In the genomic region with DNA sequence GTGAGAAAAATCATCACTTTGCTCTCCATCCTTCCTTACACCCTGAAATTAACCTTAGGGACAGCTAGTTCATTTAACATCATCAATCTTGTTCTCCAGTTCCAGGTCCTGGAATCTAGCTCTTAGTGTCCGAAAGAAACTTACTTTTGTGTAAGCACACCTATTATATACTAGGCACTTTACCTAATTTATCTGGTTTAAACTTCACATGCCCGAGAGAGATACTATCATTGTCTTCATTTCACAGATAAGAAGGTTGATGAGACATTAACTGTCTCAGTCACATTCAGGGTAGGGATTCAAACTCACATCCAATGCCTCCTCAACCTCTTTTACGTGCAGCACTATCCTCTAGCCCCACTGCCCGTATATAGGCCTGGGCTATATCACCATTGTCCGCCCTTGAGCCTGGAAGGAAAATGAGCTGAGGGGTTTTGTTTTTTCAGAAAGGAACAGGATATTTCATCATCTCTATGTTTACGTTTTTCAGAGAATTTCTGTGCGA, we compare ENCODE assay signal across 8 cellular contexts. TPM values are rescaled to one million over a fixed set of nuclear protein-coding genes. Genes with fewer than 3 reads are reported as not detected.
DNase-seq lines count a peak whose midpoint lies in the region; ATAC-seq and TF ChIP-seq lines count a peak whose summit lies in the region.

No MANE protein-coding gene starts in this region.

- H3K27ac ChIP-seq in SK-N-SH (ENCODE audit: low read depth in 2 of 2, low read length in 1 of 2) (peak overlapping the region; percentile 85 to 93), Panc1 (ENCODE audit: low read length) (peak overlapping the region; percentile 97), esophagus squamous epithelium (peak overlapping the region; percentile 88 to 95 (median 90)), trophoblast cell (ENCODE audit: low read depth, low read length) (no peak overlapping the region)

- H3K79me2 ChIP-seq in SK-N-SH (ENCODE audit: insufficient read depth) (peaks cover 45% of the 10 kb centered on the region), trophoblast cell (ENCODE audit: control insufficient read depth, insufficient read depth, low read length, poor library complexity) (peaks cover 8% of the 10 kb centered on the region)

- DNase-seq in SK-N-SH (no peak), Panc1 (ENCODE audit: low read depth, low spot score) (no peak), esophagus squamous epithelium (lab: John Stamatoyannopoulos, UW) (no peak), trophoblast cell (no peak), HT-29 (ENCODE audit: low spot score) (no peak), cortex of kidney (lab: John Stamatoyannopoulos, UW) (no peak), COR-L47 (lab: John Stamatoyannopoulos, UW) (no peak)

- TF ChIP-seq EP300 in SK-N-SH (IDR thresholded peaks at IDR 0.05; ENCODE audit: borderline replicate concordance in 1 of 2, low read depth in 1 of 2, low read length in 1 of 2), result no peak

- peaks cover 19% of the 10 kb centered on the region for H4K20me1 ChIP-seq in SK-N-SH (ENCODE audit: insufficient read depth)

- no peak for TF ChIP-seq RAD21 in SK-N-SH (IDR thresholded peaks at IDR 0.05; ENCODE audit: low read length)

- H3K9ac ChIP-seq in SK-N-SH (peak overlapping the region; percentile 98), trophoblast cell (ENCODE audit: low read length) (peak overlapping the region; percentile 53)

- no peaks in the 10 kb centered on the region for H3K27me3 ChIP-seq in SK-N-SH (ENCODE audit: insufficient read depth)
- H3K27me3 ChIP-seq in Panc1 (ENCODE audit: control insufficient read depth, insufficient read depth, low read length), result no peaks in the 10 kb centered on the region
- H3K27me3 ChIP-seq in esophagus squamous epithelium, result peaks cover 0 to 27% (median 0%) of the 10 kb centered on the region in 4 donors
- H3K27me3 ChIP-seq in trophoblast cell (ENCODE audit: insufficient read depth, low read length), result no peaks in the 10 kb centered on the region

- H3K9me3 ChIP-seq in SK-N-SH, result no peaks in the 10 kb centered on the region
- no peaks in the 10 kb centered on the region for H3K9me3 ChIP-seq in Panc1 (ENCODE audit: control insufficient read depth, insufficient read depth, low read depth, low read length)
- H3K9me3 ChIP-seq in esophagus squamous epithelium, result no peaks in the 10 kb centered on the region
- H3K9me3 ChIP-seq in trophoblast cell (ENCODE audit: insufficient read depth, low read depth, low read length), result no peaks in the 10 kb centered on the region

- H3K4me1 ChIP-seq in SK-N-SH (ENCODE audit: control insufficient read depth in 1 of 2, insufficient read depth in 2 of 2, low read depth in 1 of 2, low read length in 1 of 2) (peaks cover 5 to 18% of the 10 kb centered on the region in 2 experiments; a peak in 2 of 4 replicates), Panc1 (ENCODE audit: control insufficient read depth, insufficient read depth, low read length) (peaks cover 17% of the 10 kb centered on the region), esophagus squamous epithelium (peaks cover 10 to 49% (median 23%) of the 10 kb centered on the region in 3 donors), trophoblast cell (ENCODE audit: control insufficient read depth in 1 of 2, insufficient read depth in 2 of 2, low read length in 2 of 2) (peaks cover 2 to 4% of the 10 kb centered on the region in 2 experiments)

- peak overlapping the region; percentile 55 for H3K14ac ChIP-seq in trophoblast cell (ENCODE audit: low read length)

- POLR2A ChIA-PET in SK-N-SH (lab: Yijun Ruan, JAX), result interaction anchor here (0.8 to 1.5 kb wide), 3 partner anchors 8 to 222 kb away, joined by 3 to 27 read pairs (median 4); partner anchors contain the start of genes PEX12 and TAF15
- POLR2A ChIA-PET in Panc1 (lab: Charles Lee), result interaction anchor here (0.5 to 1.6 kb wide), 3 partner anchors 8 to 24 kb away, joined by 3 to 5 read pairs (median 4); partner anchors contain the start of gene PEX12

- TF ChIP-seq POLR2A in esophagus squamous epithelium (IDR thresholded peaks at IDR 0.05), result no peak

- H3K4me3 ChIP-seq in SK-N-SH (ENCODE audit: low read depth in 2 of 2, low read length in 1 of 2), result peak overlapping the region; percentile 73 to 94
- H3K4me3 ChIP-seq in Panc1 (ENCODE audit: low read depth in 2 of 2, low read length in 2 of 2), result peak overlapping the region; percentile 71 to 95
- peak overlapping the region; percentile 59 to 86 (median 74) for H3K4me3 ChIP-seq in esophagus squamous epithelium
- peak overlapping the region; percentile 85 for H3K4me3 ChIP-seq in trophoblast cell (ENCODE audit: low read depth, low read length)

- in situ Hi-C loops in Panc1 (cut with HindIII; ENCODE audit: low pct_unique_long_range_greater_than_20kb, low sequenced_read_pairs), result no loop called here

- no peak overlapping the region for H2AK5ac ChIP-seq in trophoblast cell (ENCODE audit: low read length)

- H3F3A ChIP-seq in SK-N-SH (replicated peaks; ENCODE audit: insufficient read depth), result no peaks in the 10 kb centered on the region

- H2BK120ac ChIP-seq in trophoblast cell (ENCODE audit: insufficient read depth, low read length, poor library complexity), result peak overlapping the region; percentile 50

- H3K18ac ChIP-seq in trophoblast cell (ENCODE audit: low read length), result no peak overlapping the region

- TF ChIP-seq CTCF in SK-N-SH (IDR thresholded peaks at IDR 0.05) (no peak), Panc1 (IDR thresholded peaks at IDR 0.05) (no peak), esophagus squamous epithelium (IDR thresholded peaks at IDR 0.05) (no peak)

- peak overlapping the region; percentile 17 for H2BK5ac ChIP-seq in trophoblast cell (ENCODE audit: low read depth, low read length, poor library complexity)

- peak overlapping the region; percentile 100 for H4K8ac ChIP-seq in trophoblast cell (ENCODE audit: low read depth, low read length)

- no peaks in the 10 kb centered on the region for H3K9me2 ChIP-seq in SK-N-SH

- WGBS in SK-N-SH (ENCODE audit: low lambda C conversion rate), result 20% methylated on average over 7 of the region's 7 CpGs
- WGBS in esophagus squamous epithelium, 2 donors, result 32% methylated on average over 7 of the region's 7 CpGs
- WGBS in trophoblast cell (ENCODE audit: extremely low coverage, insufficient coverage, insufficient read length), result no CpG with 5 or more reads among the region's 7 CpGs

- H3K36me3 ChIP-seq in SK-N-SH (replicated peaks in 1 of 2; ENCODE audit: control insufficient read depth in 1 of 2, insufficient read depth in 2 of 2, low read length in 1 of 2), result peaks cover 2 to 5% of the 10 kb centered on the region in 2 experiments
- H3K36me3 ChIP-seq in Panc1 (ENCODE audit: control insufficient read depth, insufficient read depth, low read length), result peaks cover under 1% of the 10 kb centered on the region; the same call in 1 of the 2 replicates
- H3K36me3 ChIP-seq in esophagus squamous epithelium, result no peaks in the 10 kb centered on the region
- no peaks in the 10 kb centered on the region for H3K36me3 ChIP-seq in trophoblast cell (ENCODE audit: control insufficient read depth in 1 of 2, insufficient read depth in 2 of 2, low read length in 2 of 2)

- ATAC-seq in SK-N-SH treated with all-trans-retinoic acid at 6 μM for 48 hours (no peak), Panc1 (no peak)

- peaks cover 7% of the 10 kb centered on the region for H3K79me1 ChIP-seq in trophoblast cell (ENCODE audit: low read length)

- CTCF ChIA-PET in SK-N-SH (lab: Yijun Ruan, JAX), result interaction anchor here (1.5 to 1.7 kb wide), 2 partner anchors 161 to 177 kb away, joined by 8 read pairs; no protein-coding TSS in a partner anchor
- CTCF ChIA-PET in Panc1 (lab: Charles Lee), result interaction anchor here (0.6 kb wide), 1 partner anchor 18 kb away, joined by 3 read pairs; no protein-coding TSS in a partner anchor

- H3K23ac ChIP-seq in trophoblast cell (ENCODE audit: low read length), result no peak overlapping the region

- H3K4ac ChIP-seq in trophoblast cell (ENCODE audit: low read depth, low read length), result peak overlapping the region; percentile 80

- H3K4me2 ChIP-seq in SK-N-SH (peak overlapping the region; percentile 78), trophoblast cell (ENCODE audit: low read length) (peak overlapping the region; percentile 71)

- TSS peak; percentile 98 for BruUV-seq in Panc1 (replicated peaks; lab: Mats Ljungman, UMichigan)

- peak overlapping the region; percentile 91 for H4K12ac ChIP-seq in trophoblast cell (ENCODE audit: low read depth, low read length)

- H2BK12ac ChIP-seq in trophoblast cell (ENCODE audit: low read length), result no peak overlapping the region

- intact Hi-C loops in Panc1 (cut with micrococcal nuclease; ENCODE audit: unreplicated experiment), result no loop called here
- intact Hi-C loops in esophagus squamous epithelium (cut with DNase I), result no loop called here

- H4K91ac ChIP-seq in trophoblast cell (ENCODE audit: low read depth, low read length), result peak overlapping the region; percentile 79

- H2AFZ ChIP-seq in SK-N-SH (ENCODE audit: low read depth), result peak overlapping the region; percentile 98
- H2AFZ ChIP-seq in trophoblast cell (ENCODE audit: insufficient read depth, low read length, poor library complexity), result peak overlapping the region; percentile 95

RNA-seq across cellular contexts. Expression of gene AP2B1, which starts 0.5 kb away (rescaled TPM):
- polyA plus RNA-seq in SK-N-SH (2012; rRNA removed), result 97.8 and 135 TPM in 2 replicates
- polyA plus RNA-seq in SK-N-SH (2012; cell fraction: cytosol; rRNA removed), result 105 and 114 TPM in 2 replicates
- 70.8 and 121 TPM in 2 replicates for polyA plus RNA-seq in SK-N-SH (2012; cell fraction: nucleus; rRNA removed)
- total RNA-seq in Panc1 (2021; ENCODE audit: unreplicated experiment), result 446 TPM
- polyA plus RNA-seq in Panc1 (2012; ENCODE audit: insufficient read length), result 168 TPM
- 10 to 100 TPM in 3 of 4 donors, 1 to 10 TPM in 1; 9.7 to 99.4 (median 37.4) TPM for total RNA-seq in esophagus squamous epithelium
- polyA plus RNA-seq in trophoblast cell (2013), result 74.9 and 77.3 TPM in 2 replicates
- 65.0 and 65.8 TPM in 2 replicates for total RNA-seq in HT-29 (2014; rRNA removed; shearing (Covaris generic))

RNA-seq across cellular contexts. Expression of gene PEX12, which starts 8.2 kb away (rescaled TPM):
- polyA plus RNA-seq in SK-N-SH (2012; rRNA removed), result 4.3 and 5.4 TPM in 2 replicates
- 4.5 and 4.9 TPM in 2 replicates for polyA plus RNA-seq in SK-N-SH (2012; cell fraction: cytosol; rRNA removed)
- 3.8 and 4.3 TPM in 2 replicates for polyA plus RNA-seq in SK-N-SH (2012; cell fraction: nucleus; rRNA removed)
- total RNA-seq in Panc1 (2021; ENCODE audit: unreplicated experiment), result 6.6 TPM
- 5.4 TPM for polyA plus RNA-seq in Panc1 (2012; ENCODE audit: insufficient read length)
- total RNA-seq in esophagus squamous epithelium, result 1 to 10 TPM in 3 of 4 donors, under 1 TPM in 1; 0.95 to 4.4 (median 3.6) TPM
- 3.6 and 4.0 TPM in 2 replicates for polyA plus RNA-seq in trophoblast cell (2013)
- total RNA-seq in HT-29 (2014; rRNA removed; shearing (Covaris generic)), result 3.8 and 6.1 TPM in 2 replicates

RNA-seq across cellular contexts. Expression of gene SLFN14, which starts 26.0 kb away (rescaled TPM):
- polyA plus RNA-seq in SK-N-SH (2012; rRNA removed), result not detected in 2 replicates
- polyA plus RNA-seq in SK-N-SH (2012; cell fraction: cytosol; rRNA removed), result not detected in 2 replicates
- not detected in 2 replicates for polyA plus RNA-seq in SK-N-SH (2012; cell fraction: nucleus; rRNA removed)
- total RNA-seq in Panc1 (2021; ENCODE audit: unreplicated experiment) (not detected), esophagus squamous epithelium (not detected)
- polyA plus RNA-seq in Panc1 (2012; ENCODE audit: insufficient read length), result not detected
- polyA plus RNA-seq in trophoblast cell (2013), result 0.01 TPM in 1 of 2 replicates, not detected in the other
- not detected in 2 replicates for total RNA-seq in HT-29 (2014; rRNA removed; shearing (Covaris generic))

RNA-seq across cellular contexts. Expression of gene SLFN12L, which starts 49.1 kb away (rescaled TPM):
- polyA plus RNA-seq in SK-N-SH (2012; rRNA removed), result not detected in 2 replicates
- polyA plus RNA-seq in SK-N-SH (2012; cell fraction: cytosol; rRNA removed), result not detected in 2 replicates
- polyA plus RNA-seq in SK-N-SH (2012; cell fraction: nucleus; rRNA removed), result not detected in 2 replicates
- total RNA-seq in Panc1 (2021; ENCODE audit: unreplicated experiment) (0.33 TPM), esophagus squamous epithelium (1 to 10 TPM in 3 of 4 donors, under 1 TPM in 1; 0.50 to 3.4 (median 1.2) TPM)
- not detected for polyA plus RNA-seq in Panc1 (2012; ENCODE audit: insufficient read length)
- not detected in 2 replicates for polyA plus RNA-seq in trophoblast cell (2013)
- total RNA-seq in HT-29 (2014; rRNA removed; shearing (Covaris generic)), result not detected in 2 replicates
